Comparison of ENCODE assay signal across 12 cellular contexts in genomic region chr10:3485287-3485686, GRCh38.
A peak's percentile ranks its signal among the peaks of the same experiment; 100 is the strongest.
DNase-seq lines count a peak whose midpoint lies in the region; ATAC-seq, FAIRE-seq and TF ChIP-seq lines count a peak whose summit lies in the region.
"Had no signal": no experiment of that assay in that cellular context is flagged by ENCODE, and none has a peak within 500 bp of the region (broad histone marks: within the 10 kb centered on the region; RNA-seq: fewer than 3 reads in every experiment).

No MANE protein-coding gene starts in this region.

- H3K36me3 ChIP-seq in DND-41 (ENCODE audit: insufficient read depth, low read length), result no peaks in the 10 kb centered on the region
- H3K36me3 ChIP-seq in stomach, result no peaks in the 10 kb centered on the region
- no peaks in the 10 kb centered on the region for H3K36me3 ChIP-seq in kidney (ENCODE audit: control insufficient read depth in 1 of 2, insufficient read depth in 2 of 2, low read length in 2 of 2)
- no peaks in the 10 kb centered on the region for H3K36me3 ChIP-seq in brain microvascular endothelial cell (replicated peaks)
- H3K36me3 ChIP-seq: adrenal gland had no signal

- peaks cover 14% of the 10 kb centered on the region for H3K36me3 Mint-ChIP-seq in memory B cell

- peaks cover 14% of the 10 kb centered on the region for H3K9me3 Mint-ChIP-seq in memory B cell

- FAIRE-seq in kidney (lab: Jason Lieb, UNC), result no peak

- H2AFZ ChIP-seq in DND-41 (ENCODE audit: low read depth, low read length), result peak overlapping the region; percentile 30; the same call in 1 of the 2 replicates

- ATAC-seq in DND-41 (ENCODE audit: insufficient read depth, low read depth) (peak; percentile 23; the same call in 2 of the 3 replicates), GM19455 (IDR thresholded peaks at IDR 0.05; ENCODE audit: unreplicated experiment) (peak; percentile 45), memory B cell (ENCODE audit: low read depth) (peak; percentile 73)
- ATAC-seq: mucosa of descending colon had no signal

- intact Hi-C loops in stomach (cut with DNase I; ENCODE audit: low total_unique reads), result no loop called here
- intact Hi-C loops in kidney (cut with DNase I), result no loop called here

- H3K27ac ChIP-seq in DND-41 (ENCODE audit: low read length) (peak overlapping the region; percentile 51; the same call in 1 of the 2 replicates), stomach (no peak overlapping the region), kidney (ENCODE audit: low read depth in 2 of 2, low read length in 2 of 2) (no peak overlapping the region), brain microvascular endothelial cell (no peak overlapping the region)

- no peaks in the 10 kb centered on the region for H4K20me1 ChIP-seq in DND-41 (ENCODE audit: insufficient read depth, low read length)

- no peak overlapping the region; a peak in 1 of 4 replicates for H3K4me3 ChIP-seq in DND-41 (ENCODE audit: low read depth in 1 of 2, low read length in 2 of 2)
- H3K4me3 ChIP-seq in stomach, result no peak overlapping the region
- no peak overlapping the region for H3K4me3 ChIP-seq in kidney (ENCODE audit: low read length in 2 of 2)
- no peak overlapping the region for H3K4me3 ChIP-seq in brain microvascular endothelial cell (ENCODE audit: low read depth, low read length)
- H3K4me3 ChIP-seq: adrenal gland, mucosa of descending colon had no signal

- H3K4me3 Mint-ChIP-seq in memory B cell, result peak overlapping the region; percentile 89

- H3K79me2 ChIP-seq in DND-41 (ENCODE audit: insufficient read depth, low read length), result no peaks in the 10 kb centered on the region

- peak; percentile 34 for TF ChIP-seq CTCF in DND-41 (IDR thresholded peaks at IDR 0.05; ENCODE audit: borderline replicate concordance, extremely low read depth, low read length, poor library complexity, severe bottlenecking)
- no peak for TF ChIP-seq CTCF in stomach (IDR thresholded peaks at IDR 0.05)
- TF ChIP-seq CTCF in kidney (IDR thresholded peaks at IDR 0.05; ENCODE audit: borderline replicate concordance, extremely low read depth, insufficient read depth), result no peak
- TF ChIP-seq CTCF in brain microvascular endothelial cell (IDR thresholded peaks at IDR 0.05; ENCODE audit: low read depth, low read length, missing control alignments), result no peak

- TF ChIP-seq POLR2A in stomach (IDR thresholded peaks at IDR 0.05), result no peak

- H3K4me2 ChIP-seq in DND-41 (ENCODE audit: insufficient read depth, low read length), result peak overlapping the region; percentile 47; the same call in 1 of the 2 replicates

- H3K9me3 ChIP-seq in DND-41 (ENCODE audit: insufficient read depth, low read length, severe bottlenecking), result peaks cover 2% of the 10 kb centered on the region
- no peaks in the 10 kb centered on the region for H3K9me3 ChIP-seq in stomach
- H3K9me3 ChIP-seq in kidney (ENCODE audit: control insufficient read depth in 1 of 2, low read length in 2 of 2), result no peaks in the 10 kb centered on the region
- H3K9me3 ChIP-seq: adrenal gland, mucosa of descending colon had no signal

- WGBS in stomach, 5 donors, result 74 to 80% (median 77%) methylated on average over 8 of the region's 8 CpGs

- no peak for TF ChIP-seq EP300 in stomach (IDR thresholded peaks at IDR 0.05)

- no peaks in the 10 kb centered on the region for H3K27me3 ChIP-seq in DND-41 (ENCODE audit: insufficient read depth, low read length, poor library complexity)
- H3K27me3 ChIP-seq in stomach, result no peaks in the 10 kb centered on the region
- H3K27me3 ChIP-seq in brain microvascular endothelial cell (replicated peaks), result no peaks in the 10 kb centered on the region
- H3K27me3 ChIP-seq: adrenal gland had no signal

- H3K4me1 Mint-ChIP-seq in memory B cell, result peaks cover 36% of the 10 kb centered on the region

- H3K9ac ChIP-seq in DND-41 (ENCODE audit: low read depth, low read length), result no peak overlapping the region
- H3K9ac ChIP-seq in kidney (ENCODE audit: low read length in 2 of 2), result no peak overlapping the region

- peaks cover 37% of the 10 kb centered on the region for H3K4me1 ChIP-seq in DND-41 (ENCODE audit: insufficient read depth, low read length)
- H3K4me1 ChIP-seq in stomach, result peaks cover 6 to 32% (median 17%) of the 10 kb centered on the region in 4 donors
- peaks cover 10 to 15% of the 10 kb centered on the region in 2 donors for H3K4me1 ChIP-seq in kidney (ENCODE audit: control insufficient read depth in 1 of 2, insufficient read depth in 1 of 2, low read depth in 1 of 2, low read length in 2 of 2)

- H3K27me3 Mint-ChIP-seq in memory B cell, result no peaks in the 10 kb centered on the region

- in situ Hi-C loops in brain microvascular endothelial cell (cut with HindIII; ENCODE audit: low pct_ligation_motif_present, low sequenced_read_pairs), result no loop called here

- no peak for DNase-seq in DND-41
- DNase-seq in KG1 (lab: John Stamatoyannopoulos, UW), result peak; percentile 61
- peak; percentile 44 to 60 for DNase-seq in memory B cell (ENCODE audit: low spot score in 2 of 2)
- DNase-seq in stomach, result no peak
- DNase-seq in kidney, result no peak
- DNase-seq in DMS153 treated with DMSO at 0.1 percent for 48 hours (lab: John Stamatoyannopoulos, UW; ENCODE audit: unreplicated experiment), result no peak
- no peak for DNase-seq in brain microvascular endothelial cell
- DNase-seq: mucosa of descending colon, NCI-H1694, T1000 had no signal

- peak overlapping the region; percentile 80 for H3K27ac Mint-ChIP-seq in memory B cell

Comparison
In these comparisons a context has a peak if more than half of its experiments do, and no peak if none do; other contexts are left out.
1. ATAC-seq: peak in every context shown above with its lines; median percentile 73 in memory B cell; 45 in GM19455; 23 in DND-41.
2. DNase-seq: peak in KG1 (single experiment) and memory B cell (2 of 2); none in DND-41 (single experiment), stomach (single experiment), kidney (single experiment), DMS153 treated with DMSO at 0.1 percent for 48 hours (single experiment) and brain microvascular endothelial cell (single experiment).